Comparison of ENCODE assay signal across 13 cellular contexts in the genomic region with DNA sequence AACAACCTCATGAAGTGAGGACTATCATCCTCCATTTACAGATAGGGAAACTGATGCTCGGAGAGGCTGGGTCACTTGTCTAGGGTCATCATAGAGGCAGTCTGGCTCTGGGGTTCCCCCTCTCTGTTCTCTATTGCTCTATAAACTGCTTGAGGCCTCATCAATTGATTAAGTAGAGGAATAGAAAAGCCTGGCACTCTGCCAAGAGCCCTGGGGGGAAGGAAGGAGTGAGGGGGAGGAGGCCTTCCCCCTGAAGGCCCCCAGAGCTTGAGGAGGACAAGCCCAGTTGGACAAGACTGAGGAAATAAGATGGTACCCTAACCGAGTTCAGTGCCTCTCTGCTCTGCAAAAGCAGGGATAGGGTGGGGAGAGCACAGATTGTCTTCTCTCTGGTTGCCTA.
"Had no signal": no experiment of that assay in that cellular context is flagged by ENCODE, and none has a peak within 500 bp of the region (broad histone marks: within the 10 kb centered on the region; RNA-seq: fewer than 3 reads in every experiment).

No MANE protein-coding gene starts in this region.

- ATAC-seq: body of pancreas; effector memory CD8-positive, alpha-beta T cell; sciatic nerve; upper lobe of right lung had no signal

- H3K9me3 ChIP-seq: body of pancreas, prostate gland, upper lobe of right lung had no signal

- H3K27me3 Mint-ChIP-seq: dendritic cell treated with granulocyte-macrophage colony-stimulating factor and Interleukin-4, amounts not matched to agents 40 ng/mL and 50 ng/mL, for 4 days had no signal

- H3K27me3 ChIP-seq: body of pancreas, upper lobe of right lung had no signal

- H3K9me3 Mint-ChIP-seq: effector memory CD8-positive, alpha-beta T cell had no signal

- DNase-seq: activated naive CD4-positive, alpha-beta T cell treated with anti-CD3 and anti-CD28 coated beads, Interleukin-2, amount 50 U/mL, for 16 hours; body of pancreas; cerebellar nuclear complex; effector memory CD8-positive, alpha-beta T cell; midbrain; occipital lobe; stimulated activated CD4-positive, alpha-beta T cell treated with anti-CD3 and anti-CD28 coated beads, Interleukin-2, amount 100 ng/mL, for 24 hours; stimulated activated naive CD4-positive, alpha-beta T cell treated with Interleukin-2 at 50 U/mL for 16 hours; upper lobe of right lung had no signal

- H3K27ac ChIP-seq: body of pancreas, prostate gland, upper lobe of right lung had no signal

- H3K36me3 ChIP-seq: prostate gland, upper lobe of right lung had no signal

- H3K27ac Mint-ChIP-seq: dendritic cell treated with granulocyte-macrophage colony-stimulating factor and Interleukin-4, amounts not matched to agents 40 ng/mL and 50 ng/mL, for 4 days; effector memory CD8-positive, alpha-beta T cell; T-helper 1 cell treated with Interleukin-12 subunit alpha and Interleukin-12 subunit beta and Interleukin-4 antibody, amounts not matched to agents 30 μg/mL and 1 μg/mL, for 36 hours had no signal

- H3K4me1 ChIP-seq: body of pancreas, prostate gland, upper lobe of right lung had no signal

- H3K4me3 ChIP-seq: body of pancreas, prostate gland, upper lobe of right lung had no signal

- H3K4me3 Mint-ChIP-seq: dendritic cell treated with granulocyte-macrophage colony-stimulating factor and Interleukin-4, amounts not matched to agents 40 ng/mL and 50 ng/mL, for 4 days; effector memory CD8-positive, alpha-beta T cell; T-helper 1 cell treated with Interleukin-12 subunit alpha and Interleukin-12 subunit beta and Interleukin-4 antibody, amounts not matched to agents 30 μg/mL and 1 μg/mL, for 36 hours had no signal
